In genomic region chr6:138491020-138491419, GRCh38 we compare ENCODE assay signal across 28 cellular contexts. TPM values are rescaled to one million over a fixed set of nuclear protein-coding genes. Genes with fewer than 3 reads are reported as not detected.
A peak's percentile ranks its signal among the peaks of the same experiment; 100 is the strongest.
DNase-seq lines count a peak whose midpoint lies in the region; ATAC-seq and TF ChIP-seq lines count a peak whose summit lies in the region.
"Had no signal": no experiment of that assay in that cellular context is flagged by ENCODE, and none has a peak within 500 bp of the region (broad histone marks: within the 10 kb centered on the region; RNA-seq: fewer than 3 reads in every experiment).

No MANE protein-coding gene starts in this region.

- DNase-seq in MCF 10A (ENCODE audit: unreplicated experiment), result no peak
- no peak for DNase-seq in mammary epithelial cell
- DNase-seq in colonic mucosa, result no peak
- DNase-seq in mesenchymal stem cell, result peak; percentile 25
- DNase-seq in activated CD4-positive, alpha-beta T cell treated with anti-CD3 and anti-CD28 coated beads, Interleukin-2, amount 50 U/mL, for 1 hour, result no peak
- no peak for DNase-seq in activated CD4-positive, alpha-beta T cell treated with anti-CD3 and anti-CD28 coated beads, Interleukin-2, amount 10 ng/mL, durations not matched to agents 24 days and 14 days
- DNase-seq: activated CD4-positive, alpha-beta T cell treated with anti-CD3 and anti-CD28 coated beads for 36 hours; activated CD8-positive, alpha-beta memory T cell treated with anti-CD3 and anti-CD28 coated beads for 24 hours; activated effector memory CD4-positive, alpha-beta T cell treated with Interleukin-2 at 50 U/mL for 16 hours; aorta; BE2C; DND-41; dorsolateral prefrontal cortex; head of caudate nucleus; KG1; mesendoderm; NCI-H1436 treated with DMSO at 0.1 percent for 48 hours; NCI-H510A treated with DMSO at 0.1 percent for 48 hours; right cardiac atrium; stimulated activated CD4-positive, alpha-beta T cell treated with anti-CD3 and anti-CD28 coated beads, Interleukin-2, amount 100 ng/mL, for 48 hours had no signal

- no peaks in the 10 kb centered on the region for H3K27me3 ChIP-seq in mammary epithelial cell (ENCODE audit: insufficient read depth, low read length)
- H3K27me3 ChIP-seq in colonic mucosa, result no peaks in the 10 kb centered on the region
- no peaks in the 10 kb centered on the region for H3K27me3 ChIP-seq in mesenchymal stem cell (ENCODE audit: control insufficient read depth in 1 of 2, insufficient read depth in 1 of 2, low read length in 2 of 2)
- no peaks in the 10 kb centered on the region for H3K27me3 ChIP-seq in stomach smooth muscle (ENCODE audit: control insufficient read depth in 1 of 2, insufficient read depth in 2 of 2, low read length in 2 of 2)

- TF ChIP-seq CTCF in MCF 10A (IDR thresholded peaks at IDR 0.05; ENCODE audit: unreplicated experiment) (no peak), mammary epithelial cell (conservative IDR thresholded peaks at IDR 0.05 in 1 of 2, IDR thresholded peaks at IDR 0.05 in 1 of 2; ENCODE audit: extremely low read depth in 1 of 2, insufficient read depth in 1 of 2, low read depth in 1 of 2, low read length in 2 of 2) (no peak), colonic mucosa (IDR thresholded peaks at IDR 0.05) (no peak)

- no peak for ATAC-seq in GM21786 (IDR thresholded peaks at IDR 0.05; ENCODE audit: unreplicated experiment)
- ATAC-seq: activated CD4-positive, alpha-beta T cell treated with anti-CD3 and anti-CD28 coated beads for 36 hours; HCT116; natural killer cell treated with Interleukin-12 subunit alpha and Interleukin-12 subunit beta and Interleukin-15 and Interleukin-18, amount 100 ng/mL, for 72 hours; right cardiac atrium had no signal

- no peak overlapping the region for H3K4ac ChIP-seq in mesenchymal stem cell (ENCODE audit: low read depth in 1 of 2, low read length in 2 of 2)

- H4K20me1 ChIP-seq in mammary epithelial cell (ENCODE audit: insufficient read depth, low read length), result no peaks in the 10 kb centered on the region

- peaks cover 24% of the 10 kb centered on the region for H3K4me1 Mint-ChIP-seq in MCF 10A (ENCODE audit: insufficient read depth, unreplicated experiment)
- H3K4me1 Mint-ChIP-seq in activated CD4-positive, alpha-beta T cell treated with anti-CD3 and anti-CD28 coated beads, Interleukin-2, amount 10 ng/mL, durations not matched to agents 24 days and 14 days, result peaks cover 7% of the 10 kb centered on the region
- H3K4me1 Mint-ChIP-seq: activated CD4-positive, alpha-beta T cell treated with anti-CD3 and anti-CD28 coated beads for 36 hours had no signal

- BruUV-seq in MCF 10A (replicated peaks; lab: Mats Ljungman, UMichigan) (no TSS peak), mammary epithelial cell (replicated peaks; lab: Mats Ljungman, UMichigan) (no TSS peak)

- no peak overlapping the region for H3K23ac ChIP-seq in mesenchymal stem cell (ENCODE audit: low read length in 2 of 2)

- H3K4me3 Mint-ChIP-seq in MCF 10A (ENCODE audit: unreplicated experiment), result no peak overlapping the region
- H3K4me3 Mint-ChIP-seq in activated CD4-positive, alpha-beta T cell treated with anti-CD3 and anti-CD28 coated beads, Interleukin-2, amount 10 ng/mL, durations not matched to agents 24 days and 14 days, result no peak overlapping the region
- H3K4me3 Mint-ChIP-seq: activated CD4-positive, alpha-beta T cell treated with anti-CD3 and anti-CD28 coated beads for 36 hours; activated naive CD8-positive, alpha-beta T cell; natural killer cell treated with Interleukin-12 subunit alpha and Interleukin-12 subunit beta and Interleukin-15 and Interleukin-18, amount 100 ng/mL, for 72 hours; type B pancreatic cell had no signal

- dilution Hi-C loops in mammary epithelial cell (cut with HindIII; ENCODE audit: low sequenced_read_pairs), result no loop called here

- H3K4me2 ChIP-seq in mammary epithelial cell (ENCODE audit: insufficient read depth, low read depth, low read length) (no peak overlapping the region), mesenchymal stem cell (ENCODE audit: low read length, poor library complexity, severe bottlenecking) (no peak overlapping the region)

- peaks cover 48% of the 10 kb centered on the region for H3K79me2 ChIP-seq in mammary epithelial cell (ENCODE audit: insufficient read depth, low read length)
- H3K79me2 ChIP-seq: parathyroid adenoma had no signal

- H3K27ac Mint-ChIP-seq in MCF 10A (ENCODE audit: low read depth, unreplicated experiment), result peak overlapping the region; percentile 9
- H3K27ac Mint-ChIP-seq in activated CD4-positive, alpha-beta T cell treated with anti-CD3 and anti-CD28 coated beads, Interleukin-2, amount 10 ng/mL, durations not matched to agents 24 days and 14 days, result no peak overlapping the region
- H3K27ac Mint-ChIP-seq: activated CD4-positive, alpha-beta T cell treated with anti-CD3 and anti-CD28 coated beads for 36 hours; activated naive CD8-positive, alpha-beta T cell; natural killer cell treated with Interleukin-12 subunit alpha and Interleukin-12 subunit beta and Interleukin-15 and Interleukin-18, amount 100 ng/mL, for 72 hours had no signal

- no peak overlapping the region for H2BK5ac ChIP-seq in mesenchymal stem cell (ENCODE audit: low read depth, low read length, poor library complexity, severe bottlenecking)

- H3K27ac ChIP-seq in mammary epithelial cell (ENCODE audit: insufficient read depth, low read depth, low read length) (no peak overlapping the region), colonic mucosa (peak overlapping the region; percentile 36), mesenchymal stem cell (ENCODE audit: low read length, poor library complexity, severe bottlenecking) (peak overlapping the region; percentile 29), stomach smooth muscle (ENCODE audit: low read length) (peak overlapping the region; percentile 56)
- H3K27ac ChIP-seq: dorsolateral prefrontal cortex, parathyroid adenoma, SK-N-MC had no signal

- H2AFZ ChIP-seq in mammary epithelial cell (ENCODE audit: low read depth, low read length), result no peak overlapping the region
- H2AFZ ChIP-seq in mesenchymal stem cell (ENCODE audit: low read depth, low read length), result no peak overlapping the region
- H2AFZ ChIP-seq: parathyroid adenoma had no signal

- no peak overlapping the region for H2BK15ac ChIP-seq in mesenchymal stem cell (ENCODE audit: low read depth, poor library complexity, severe bottlenecking)

- H3K4me3 ChIP-seq in mammary epithelial cell (replicated peaks in 1 of 3; ENCODE audit: insufficient read depth in 1 of 3, low read depth in 2 of 3, low read length in 3 of 3) (no peak overlapping the region), colonic mucosa (no peak overlapping the region), mesenchymal stem cell (ENCODE audit: insufficient read depth in 1 of 2, low read depth in 1 of 2, low read length in 2 of 2) (no peak overlapping the region), stomach smooth muscle (ENCODE audit: low read length in 2 of 2) (no peak overlapping the region)
- H3K4me3 ChIP-seq: dorsolateral prefrontal cortex, SK-N-MC had no signal

- intact Hi-C loops in MCF 10A (cut with micrococcal nuclease), result no loop called here
- intact Hi-C loops in mammary epithelial cell (cut with micrococcal nuclease), result no loop called here
- intact Hi-C loops in colonic mucosa (cut with DNase I), result no loop called here
- intact Hi-C loops in activated CD4-positive, alpha-beta T cell treated with anti-CD3 and anti-CD28 coated beads, Interleukin-2, amount 10 ng/mL, durations not matched to agents 24 days and 14 days (cut with micrococcal nuclease), result no loop called here

- H2BK120ac ChIP-seq in mesenchymal stem cell (ENCODE audit: low read depth, low read length), result no peak overlapping the region

- H3K4me1 ChIP-seq in mammary epithelial cell (ENCODE audit: insufficient read depth, low read length) (peaks cover 47% of the 10 kb centered on the region), colonic mucosa (peaks cover 15% of the 10 kb centered on the region), mesenchymal stem cell (ENCODE audit: control insufficient read depth, insufficient read depth, low read depth, low read length) (no peaks in the 10 kb centered on the region), stomach smooth muscle (ENCODE audit: control insufficient read depth, insufficient read depth, low read length) (peaks cover 12% of the 10 kb centered on the region)
- H3K4me1 ChIP-seq: BE2C, parathyroid adenoma had no signal

- no peak overlapping the region for H2AK5ac ChIP-seq in mesenchymal stem cell (ENCODE audit: low read length, severe bottlenecking)

- POLR2A ChIA-PET in MCF 10A (lab: Yijun Ruan, JAX), result interaction anchor here (0.6 to 4.5 kb wide), 7 partner anchors 10 to 407 kb away, joined by 3 to 66 read pairs (median 9); no protein-coding TSS in a partner anchor

- H2BK12ac ChIP-seq in mesenchymal stem cell (ENCODE audit: low read length in 2 of 2), result no peak overlapping the region

- H3K9me3 ChIP-seq in mammary epithelial cell (replicated peaks; ENCODE audit: insufficient read depth, low read length) (no peaks in the 10 kb centered on the region), colonic mucosa (no peaks in the 10 kb centered on the region), mesenchymal stem cell (ENCODE audit: control insufficient read depth, low read length) (no peaks in the 10 kb centered on the region), stomach smooth muscle (ENCODE audit: control insufficient read depth in 2 of 2, low read length in 2 of 2) (no peaks in the 10 kb centered on the region)
- H3K9me3 ChIP-seq: BE2C had no signal

- H3K18ac ChIP-seq in mesenchymal stem cell (ENCODE audit: low read depth in 1 of 2, low read length in 2 of 2), result no peak overlapping the region

- H4K91ac ChIP-seq in mesenchymal stem cell (ENCODE audit: low read length), result no peak overlapping the region

- WGBS in mammary epithelial cell (ENCODE audit: low coverage, missing lambda C conversion rate), result 92% methylated on average over 1 of the region's 1 CpG
- WGBS in mesenchymal stem cell, result 79% methylated on average over 1 of the region's 1 CpG

- H3K27me3 Mint-ChIP-seq in MCF 10A (ENCODE audit: insufficient read depth, unreplicated experiment), result no peaks in the 10 kb centered on the region
- H3K27me3 Mint-ChIP-seq in activated CD4-positive, alpha-beta T cell treated with anti-CD3 and anti-CD28 coated beads, Interleukin-2, amount 10 ng/mL, durations not matched to agents 24 days and 14 days, result peaks cover 26% of the 10 kb centered on the region
- H3K27me3 Mint-ChIP-seq: activated CD4-positive, alpha-beta T cell treated with anti-CD3 and anti-CD28 coated beads for 36 hours; activated naive CD8-positive, alpha-beta T cell; type B pancreatic cell had no signal

- no peak overlapping the region for H4K8ac ChIP-seq in mesenchymal stem cell (ENCODE audit: low read length)

- in situ Hi-C loops in mammary epithelial cell (cut with MboI; ENCODE audit: low sequenced_read_pairs in 2 of 2), result no loop called here

- peaks cover 9% of the 10 kb centered on the region for H3K9me3 Mint-ChIP-seq in MCF 10A (ENCODE audit: unreplicated experiment)
- no peaks in the 10 kb centered on the region for H3K9me3 Mint-ChIP-seq in activated CD4-positive, alpha-beta T cell treated with anti-CD3 and anti-CD28 coated beads, Interleukin-2, amount 10 ng/mL, durations not matched to agents 24 days and 14 days
- H3K9me3 Mint-ChIP-seq: natural killer cell treated with Interleukin-12 subunit alpha and Interleukin-12 subunit beta and Interleukin-15 and Interleukin-18, amount 100 ng/mL, for 72 hours; type B pancreatic cell had no signal

- CTCF ChIA-PET in MCF 10A (lab: Yijun Ruan, JAX), result interaction anchor here (1.2 to 1.4 kb wide), 2 partner anchors 62 to 86 kb away, joined by 3 to 4 read pairs; no protein-coding TSS in a partner anchor
- CTCF ChIA-PET in mammary epithelial cell (lab: Charles Lee; ENCODE audit: low non-redundant PET), result no interaction called here

- peaks cover 6% of the 10 kb centered on the region for H3K36me3 Mint-ChIP-seq in MCF 10A (ENCODE audit: insufficient read depth, unreplicated experiment)
- no peaks in the 10 kb centered on the region for H3K36me3 Mint-ChIP-seq in activated CD4-positive, alpha-beta T cell treated with anti-CD3 and anti-CD28 coated beads, Interleukin-2, amount 10 ng/mL, durations not matched to agents 24 days and 14 days (ENCODE audit: low read depth)
- H3K36me3 Mint-ChIP-seq: activated naive CD8-positive, alpha-beta T cell; natural killer cell treated with Interleukin-12 subunit alpha and Interleukin-12 subunit beta and Interleukin-15 and Interleukin-18, amount 100 ng/mL, for 72 hours had no signal

- no peak overlapping the region for H3K14ac ChIP-seq in mesenchymal stem cell (ENCODE audit: low read length in 2 of 2)

- peaks cover 30% of the 10 kb centered on the region for H3K79me1 ChIP-seq in mesenchymal stem cell (replicated peaks; ENCODE audit: low read length, poor library complexity, severe bottlenecking)

- H3K36me3 ChIP-seq in mammary epithelial cell (ENCODE audit: insufficient read depth, low read length), result no peaks in the 10 kb centered on the region
- H3K36me3 ChIP-seq in colonic mucosa, result no peaks in the 10 kb centered on the region
- peaks cover 4 to 12% of the 10 kb centered on the region in 2 experiments for H3K36me3 ChIP-seq in mesenchymal stem cell (ENCODE audit: control insufficient read depth in 1 of 2, insufficient read depth in 2 of 2, low read depth in 1 of 2, low read length in 2 of 2)
- H3K36me3 ChIP-seq in stomach smooth muscle (ENCODE audit: control insufficient read depth in 2 of 2, insufficient read depth in 2 of 2, low read length in 2 of 2), result no peaks in the 10 kb centered on the region
- H3K36me3 ChIP-seq: BE2C had no signal

- H3K9ac ChIP-seq in mammary epithelial cell (ENCODE audit: insufficient read depth, low read length) (no peak overlapping the region), colonic mucosa (ENCODE audit: low read depth in 2 of 2, low read length in 2 of 2) (peak overlapping the region in 1 of 2 donors; percentile 28), mesenchymal stem cell (ENCODE audit: low read length) (no peak overlapping the region), stomach smooth muscle (ENCODE audit: low read length in 2 of 2) (no peak overlapping the region)
- H3K9ac ChIP-seq: parathyroid adenoma had no signal

RNA-seq across cellular contexts. Expression of gene NHSL1, which starts 8.3 kb away (rescaled TPM):
- total RNA-seq in MCF 10A (2022), result 23.9 and 32.1 TPM in 2 replicates
- 10 to 100 TPM; 28.3 to 34.7 TPM for total RNA-seq in mammary epithelial cell
- 17.8 TPM for polyA plus RNA-seq in mammary epithelial cell
- 114 TPM for polyA minus RNA-seq in mammary epithelial cell
- total RNA-seq in colonic mucosa, result 10 to 100 TPM; 82.8 to 94.8 TPM
- polyA plus RNA-seq in mesenchymal stem cell (2013, experiment 1 of 2), result 16.1 TPM
- polyA plus RNA-seq in mesenchymal stem cell (2013, experiment 2 of 2), result 16.4 TPM
- total RNA-seq in activated CD4-positive, alpha-beta T cell treated with anti-CD3 and anti-CD28 coated beads, Interleukin-2, amount 10 ng/mL, durations not matched to agents 24 days and 14 days, result 0.26 and 0.63 TPM in 2 replicates

Comparison
In these comparisons a context has a peak if more than half of its experiments do, and no peak if none do; other contexts are left out.
1. RNA of gene NHSL1, which starts 8.3 kb away (total RNA-seq): 82.8 to 94.8 TPM in colonic mucosa, 28.3 to 34.7 TPM in mammary epithelial cell and 23.9 to 32.1 TPM in MCF 10A; 0.26 to 0.63 TPM in activated CD4-positive, alpha-beta T cell treated with anti-CD3 and anti-CD28 coated beads, Interleukin-2, amount 10 ng/mL, durations not matched to agents 24 days and 14 days; every median in the first group is over 10 times any median in the second.